ENCODE assay signal across 20 cellular contexts in the genomic region with DNA sequence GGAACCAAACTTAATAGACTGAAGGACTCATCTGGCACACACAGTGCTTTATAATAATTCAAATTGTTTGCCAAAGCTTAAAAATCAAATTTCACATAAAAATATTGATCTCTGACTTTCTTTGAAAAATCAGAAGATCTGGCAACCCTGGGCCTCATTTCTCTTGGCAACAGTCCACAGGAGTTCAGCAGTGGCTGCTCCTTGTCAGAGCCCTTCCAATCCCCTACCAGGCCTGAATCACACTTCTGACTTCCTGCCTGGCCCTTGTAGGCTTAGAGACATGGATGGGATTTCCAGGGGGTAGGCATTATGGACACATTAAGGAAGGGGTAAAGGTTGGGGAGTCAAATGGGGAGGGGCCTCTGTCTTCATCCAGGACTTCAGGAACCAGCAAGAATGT.
"Had no signal": no experiment of that assay in that cellular context is flagged by ENCODE, and none has a peak within 500 bp of the region (broad histone marks: within the 10 kb centered on the region; RNA-seq: fewer than 3 reads in every experiment).

No MANE protein-coding gene starts in this region.

- DNase-seq: colonic mucosa; dermis blood vessel endothelial cell; endodermal cell; erythroblast; foreskin keratinocyte; heart left ventricle; hippocampal formation; kidney glomerular epithelial cell; mammary epithelial cell; mucosa of descending colon; naive thymus-derived CD8-positive, alpha-beta T cell; posterior cingulate gyrus; small intestine; stimulated activated CD4-positive, alpha-beta T cell treated with anti-CD3 and anti-CD28 coated beads, Interleukin-12 subunit alpha, Interleukin-12 subunit beta, amount 100 ng/mL, for 4 hours; stimulated activated CD4-positive, alpha-beta T cell treated with anti-CD3 and anti-CD28 coated beads, Interleukin-2, amount 100 ng/mL, for 48 hours; stimulated activated naive CD8-positive, alpha-beta T cell treated with anti-CD3 and anti-CD28 coated beads, Interleukin-15, Interleukin-2, amounts not matched to agents 100 U/mL and 50 U/mL, for 24 hours; thyroid gland had no signal

- FAIRE-seq: endothelial cell of umbilical vein, islet of Langerhans, small intestine, urothelium cell line had no signal
